Comparison of ENCODE assay signal across 1 cellular context in genomic region chrX:110317820-110318663, GRCh38.
TF ChIP-seq lines count a peak whose summit lies in the region.

Gene AMMECR1 (minus strand): TSS chrX:110318085. CDS start chrX:110318071, 14 bp downstream.

TF ChIP-seq in K562, 482 proteins besides CTCF, POLR2A, EP300 and RAD21 (continued from another document and continues in another):
- TF ChIP-seq RERE (CRISPR knock-in tag; IDR thresholded peaks at IDR 0.05; ENCODE audit: borderline replicate concordance): no peak
- TF ChIP-seq BCL6 (CRISPR knock-in tag; IDR thresholded peaks at IDR 0.05): no peak
- TF ChIP-seq BRF2 (IDR thresholded peaks at IDR 0.05; ENCODE audit: borderline replicate concordance, insufficient read depth, insufficient read length): no peak
- peak; percentile 65 for TF ChIP-seq POLR2AphosphoS5 (IDR thresholded peaks at IDR 0.05; ENCODE audit: control insufficient read depth, insufficient read depth, low read depth, low read length)
- TF ChIP-seq ZNF184 (CRISPR knock-in tag; IDR thresholded peaks at IDR 0.05): no peak
- no peak for TF ChIP-seq ZNF57 (CRISPR knock-in tag; IDR thresholded peaks at IDR 0.05)
- peak in 1 of 2 experiments; percentile 13; a peak in 2 of 4 replicates for TF ChIP-seq FOXK2 (conservative IDR thresholded peaks at IDR 0.05 in 1 of 2, IDR thresholded peaks at IDR 0.05 in 1 of 2; ENCODE audit: low read depth in 2 of 2)
- TF ChIP-seq CUX1 (CRISPR knock-in tag; IDR thresholded peaks at IDR 0.05): peak; percentile 43; the same call in 1 of the 2 replicates
- TF ChIP-seq HDAC6 (IDR thresholded peaks at IDR 0.05; ENCODE audit: low read depth, low read length): no peak
- TF ChIP-seq THRAP3 (IDR thresholded peaks at IDR 0.05; ENCODE audit: borderline replicate concordance): no peak
- TF ChIP-seq SUPT5H (IDR thresholded peaks at IDR 0.05): peak; percentile 82
- peak; percentile 82 for TF ChIP-seq SMAD4 (CRISPR knock-in tag; conservative IDR thresholded peaks at IDR 0.05)
- TF ChIP-seq ZNF644 (tag; IDR thresholded peaks at IDR 0.05; ENCODE audit: low read depth): peak; percentile 96
- TF ChIP-seq ARID3A (IDR thresholded peaks at IDR 0.05; ENCODE audit: borderline replicate concordance, low read depth, low read length): no peak
- TF ChIP-seq AFF4 (CRISPR knock-in tag; IDR thresholded peaks at IDR 0.05): peak; percentile 49; the same call in 1 of the 2 replicates
- TF ChIP-seq SMAD1 (IDR thresholded peaks at IDR 0.05; ENCODE audit: low read depth, low read length, partially characterized antibody): peak; percentile 24
- 0 out of 2 replicates have a peak, but pooled peaks have one; percentile 25 for TF ChIP-seq ZFP91 (CRISPR knock-in tag; IDR thresholded peaks at IDR 0.05)
- TF ChIP-seq ERF (CRISPR knock-in tag; IDR thresholded peaks at IDR 0.05): no peak
- TF ChIP-seq PATZ1 (CRISPR knock-in tag; IDR thresholded peaks at IDR 0.05; ENCODE audit: borderline replicate concordance): no peak
- TF ChIP-seq EWSR1 (IDR thresholded peaks at IDR 0.05; ENCODE audit: borderline replicate concordance, low read depth, partially characterized antibody): no peak
- TF ChIP-seq ZBTB1 (CRISPR knock-in tag; IDR thresholded peaks at IDR 0.05; ENCODE audit: borderline replicate concordance, low read depth): no peak
- TF ChIP-seq ELK3 (CRISPR knock-in tag; IDR thresholded peaks at IDR 0.05): no peak
- no peak for TF ChIP-seq MECOM (CRISPR knock-in tag; IDR thresholded peaks at IDR 0.05)
- TF ChIP-seq VEZF1 (CRISPR knock-in tag; IDR thresholded peaks at IDR 0.05): peak; percentile 73
- no peak for TF ChIP-seq MCM2 (IDR thresholded peaks at IDR 0.05; ENCODE audit: low read depth)
- no peak for TF ChIP-seq SREBF2 (CRISPR knock-in tag; IDR thresholded peaks at IDR 0.05)
- TF ChIP-seq EGR1 (conservative IDR thresholded peaks at IDR 0.05): peak; percentile 75
- peak; percentile 33; the same call in 1 of the 2 replicates for TF ChIP-seq HCFC1 (IDR thresholded peaks at IDR 0.05; ENCODE audit: low read depth, low read length)
- TF ChIP-seq BCOR (IDR thresholded peaks at IDR 0.05): peak; percentile 52; the same call in 1 of the 2 replicates
- no peak for TF ChIP-seq ATF1 (CRISPR knock-in tag; IDR thresholded peaks at IDR 0.05)
- TF ChIP-seq ATF1 (tag; IDR thresholded peaks at IDR 0.05): no peak
- TF ChIP-seq GTF2E2 (tag; IDR thresholded peaks at IDR 0.05): no peak
